Comparison of ENCODE assay signal across 1 cellular context in genomic region chr20:41693136-41693979, GRCh38.
TF ChIP-seq lines count a peak whose summit lies in the region.

No MANE protein-coding gene starts in this region.

TF ChIP-seq in HepG2, 621 proteins besides CTCF, POLR2A, EP300 and RAD21 (continued from another document and continues in another):
- peak; percentile 95 for TF ChIP-seq ZBTB40 (IDR thresholded peaks at IDR 0.05)
- TF ChIP-seq ZBTB40 (CRISPR knock-in tag; IDR thresholded peaks at IDR 0.05): peak; percentile 87
- TF ChIP-seq DMTF1 (CRISPR knock-in tag; IDR thresholded peaks at IDR 0.05): 0 out of 2 replicates have a peak, but pooled peaks have one; percentile 74
- peak; percentile 78; the same call in 1 of the 2 replicates for TF ChIP-seq FOXO4 (CRISPR knock-in tag; conservative IDR thresholded peaks at IDR 0.05)
- TF ChIP-seq HIVEP1 (CRISPR knock-in tag; IDR thresholded peaks at IDR 0.05): no peak; the same call in 1 of the 2 replicates
- peak; percentile 76; the same call in 1 of the 2 replicates for TF ChIP-seq ZNF33A (CRISPR knock-in tag; IDR thresholded peaks at IDR 0.05; ENCODE audit: borderline replicate concordance)
- peak; percentile 92 for TF ChIP-seq POLR2AphosphoS5 (IDR thresholded peaks at IDR 0.05; ENCODE audit: low read depth, low read length)
- peak; percentile 96; the same call in 1 of the 2 replicates for TF ChIP-seq AHR (CRISPR knock-in tag; IDR thresholded peaks at IDR 0.05)
- peak; percentile 92 for TF ChIP-seq HNF1B (CRISPR knock-in tag; IDR thresholded peaks at IDR 0.05)
- peak; percentile 84; the same call in 1 of the 2 replicates for TF ChIP-seq ZBTB2 (CRISPR knock-in tag; IDR thresholded peaks at IDR 0.05; ENCODE audit: low read depth)
- TF ChIP-seq SKI (IDR thresholded peaks at IDR 0.05; ENCODE audit: partially characterized antibody): no peak
- TF ChIP-seq ZNF101 (CRISPR knock-in tag; IDR thresholded peaks at IDR 0.05; ENCODE audit: borderline replicate concordance, low read depth): 0 out of 2 replicates have a peak, but pooled peaks have one; percentile 44
- TF ChIP-seq ZNF331 (CRISPR knock-in tag; IDR thresholded peaks at IDR 0.05): peak; percentile 96
- peak; percentile 68 for TF ChIP-seq ZNF652 (CRISPR knock-in tag; IDR thresholded peaks at IDR 0.05; ENCODE audit: borderline replicate concordance, low read depth)
- TF ChIP-seq ZSCAN25 (CRISPR knock-in tag; IDR thresholded peaks at IDR 0.05): peak; percentile 82; the same call in 1 of the 2 replicates
- peak; percentile 97; the same call in 1 of the 2 replicates for TF ChIP-seq ZNF510 (CRISPR knock-in tag; IDR thresholded peaks at IDR 0.05; ENCODE audit: low read depth)
- peak; percentile 82; the same call in 1 of the 2 replicates for TF ChIP-seq SIN3B (IDR thresholded peaks at IDR 0.05; ENCODE audit: low read length)
- TF ChIP-seq ZNF224 (CRISPR knock-in tag; IDR thresholded peaks at IDR 0.05): peak; percentile 95
- peak; percentile 97 for TF ChIP-seq HBP1 (CRISPR knock-in tag; IDR thresholded peaks at IDR 0.05; ENCODE audit: low read depth)
- TF ChIP-seq GMEB2 (CRISPR knock-in tag; IDR thresholded peaks at IDR 0.05; ENCODE audit: low read depth): peak; percentile 32; the same call in 1 of the 2 replicates
- peak; percentile 76; the same call in 1 of the 2 replicates for TF ChIP-seq MLX (CRISPR knock-in tag; IDR thresholded peaks at IDR 0.05)
- TF ChIP-seq ZNF274 (CRISPR knock-in tag; IDR thresholded peaks at IDR 0.05): no peak
- peak; percentile 100 for TF ChIP-seq EHMT2 (IDR thresholded peaks at IDR 0.05; ENCODE audit: borderline replicate concordance, low read depth, low read length)
- TF ChIP-seq NFKBIZ (CRISPR knock-in tag; IDR thresholded peaks at IDR 0.05): no peak; the same call in 1 of the 2 replicates
- no peak; the same call in 1 of the 2 replicates for TF ChIP-seq ZC3H13 (CRISPR knock-in tag; IDR thresholded peaks at IDR 0.05)
- no peak; the same call in 1 of the 2 replicates for TF ChIP-seq AKNA (CRISPR knock-in tag; IDR thresholded peaks at IDR 0.05; ENCODE audit: borderline replicate concordance)
